16 cellular contexts compared by ENCODE assay signal in genomic region chr5:11584008-11584407, GRCh38.
"Had no signal": no experiment of that assay in that cellular context is flagged by ENCODE, and none has a peak within 500 bp of the region (broad histone marks: within the 10 kb centered on the region; RNA-seq: fewer than 3 reads in every experiment).

No MANE protein-coding gene starts in this region.

- H3K9me3 ChIP-seq: colonic mucosa, gastroesophageal sphincter, heart left ventricle, mucosa of descending colon, thoracic aorta, upper lobe of right lung had no signal

- FAIRE-seq: endometrium had no signal

- H3K27ac ChIP-seq: colonic mucosa, gastroesophageal sphincter, heart left ventricle, thoracic aorta, upper lobe of right lung had no signal

- H3K4me3 ChIP-seq: colonic mucosa, gastroesophageal sphincter, heart left ventricle, mucosa of descending colon, thoracic aorta, upper lobe of right lung had no signal

- H3K27me3 ChIP-seq: colonic mucosa, heart left ventricle, upper lobe of right lung had no signal

- H3K4me1 ChIP-seq: colonic mucosa, gastroesophageal sphincter, upper lobe of right lung had no signal

- DNase-seq: activated CD4-positive, alpha-beta T cell treated with anti-CD3 and anti-CD28 coated beads for 48 hours; activated CD4-positive, CD25-positive, alpha-beta regulatory T cell; activated CD8-positive, alpha-beta T cell treated with anti-CD3 and anti-CD28 coated beads for 36 hours; activated naive CD4-positive, alpha-beta T cell treated with anti-CD3 and anti-CD28 coated beads for 36 hours; activated T-cell treated with anti-CD3 and anti-CD28 coated beads, Interleukin-2, amount 50 U/mL, for 24 hours; colonic mucosa; heart left ventricle; kidney glomerular epithelial cell; left ventricle myocardium superior; mucosa of descending colon; naive B cell; stimulated activated naive B cell treated with anti-CD40 and anti-IgM and Interleukin-4, amounts not matched to agents 10 μg/mL and 1 μg/mL and 100 μg/mL, for 72 hours; upper lobe of right lung had no signal

- H3K36me3 ChIP-seq: colonic mucosa, gastroesophageal sphincter, heart left ventricle, thoracic aorta, upper lobe of right lung had no signal

- ATAC-seq: activated CD8-positive, alpha-beta T cell treated with anti-CD3 and anti-CD28 coated beads for 36 hours; gastroesophageal sphincter; heart left ventricle; left ventricle myocardium superior; mucosa of descending colon; stimulated activated naive B cell treated with anti-CD40 and anti-IgM and Interleukin-4, amounts not matched to agents 10 μg/mL and 1 μg/mL and 100 μg/mL, for 72 hours; upper lobe of right lung had no signal
